In the genomic region with DNA sequence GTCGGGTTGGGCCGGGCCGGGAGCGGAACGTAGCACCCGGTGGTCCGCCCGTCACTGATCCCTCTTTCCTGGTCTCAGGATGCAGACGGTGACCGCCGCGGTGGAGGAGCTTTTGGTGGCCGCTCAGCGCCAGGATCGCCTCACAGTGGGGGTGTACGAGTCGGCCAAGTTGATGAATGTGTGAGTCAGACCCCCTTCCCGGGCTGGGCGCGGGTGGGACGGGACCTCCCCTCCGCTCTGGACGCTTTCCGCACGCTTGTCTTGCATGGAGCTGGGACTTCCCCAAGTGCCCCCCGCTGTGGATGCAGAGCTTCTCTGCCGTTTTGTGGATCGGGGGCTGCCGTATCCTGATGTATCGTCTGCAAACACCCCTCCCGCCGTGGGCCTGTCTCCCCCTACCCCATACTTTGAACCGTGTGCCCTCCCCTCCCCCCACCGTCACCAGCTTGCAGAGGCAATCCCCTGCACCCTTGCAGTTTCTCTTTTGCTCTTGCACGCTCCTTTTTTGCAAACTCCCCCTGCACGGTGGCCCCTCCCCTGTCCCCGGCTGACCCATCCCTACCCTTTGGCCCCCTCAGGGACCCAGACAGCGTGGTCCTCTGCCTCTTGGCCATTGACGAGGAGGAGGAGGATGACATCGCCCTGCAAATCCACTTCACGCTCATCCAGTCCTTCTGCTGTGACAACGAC, we compare ENCODE assay signal across 8 cellular contexts. TPM values are rescaled to one million over a fixed set of nuclear protein-coding genes. Genes with fewer than 3 reads are reported as not detected.
DNase-seq lines count a peak whose midpoint lies in the region; ATAC-seq and TF ChIP-seq lines count a peak whose summit lies in the region.

No MANE protein-coding gene starts in this region.

- peak overlapping the region; percentile 97 for H3K4me3 Mint-ChIP-seq in type B pancreatic cell

- H3K27ac ChIP-seq in C4-2B: peak overlapping the region; percentile 86

- peaks cover 43% of the 10 kb centered on the region for H3K27me3 Mint-ChIP-seq in type B pancreatic cell

- no peaks in the 10 kb centered on the region for H3K36me3 Mint-ChIP-seq in type B pancreatic cell

- DNase-seq in NOMO-1 treated with DMSO at 0.1 percent for 48 hours (lab: John Stamatoyannopoulos, UW; ENCODE audit: unreplicated experiment) (peak; percentile 38), fibroblast of peridontal ligament (ENCODE audit: extremely low read depth) (peak; percentile 39), nucleus accumbens (lab: John Stamatoyannopoulos, UW) (peak in 36 of 56 donors; percentile 11 to 76 (median 52)), type B pancreatic cell (ENCODE audit: extremely low spot score, unreplicated experiment) (no peak)
- DNase-seq in activated T-helper 1 cell treated with anti-CD3 and anti-CD28 coated beads, Interleukin-2, amount 50 U/mL, for 16 hours (ENCODE audit: low read depth in 1 of 2, low spot score in 1 of 2): peak; percentile 35 to 52

- H3K27ac Mint-ChIP-seq in type B pancreatic cell: peak overlapping the region; percentile 97

- ATAC-seq in GM21723 (IDR thresholded peaks at IDR 0.05; ENCODE audit: unreplicated experiment) (peak; percentile 1), GM19395 (IDR thresholded peaks at IDR 0.05; ENCODE audit: unreplicated experiment) (no peak)

- no peak for TF ChIP-seq CTCF in C4-2B (conservative IDR thresholded peaks at IDR 0.05)
- no peak for TF ChIP-seq CTCF in type B pancreatic cell (conservative IDR thresholded peaks at IDR 0.05)

- H3K4me1 Mint-ChIP-seq in type B pancreatic cell (ENCODE audit: unreplicated experiment): peaks cover 14% of the 10 kb centered on the region

- H3K9me3 Mint-ChIP-seq in type B pancreatic cell: no peaks in the 10 kb centered on the region

RNA-seq across cellular contexts. Expression of a gene that starts 0.7 kb away (rescaled TPM):
- total RNA-seq in type B pancreatic cell (ENCODE audit: low replicate concordance): 31.1 and 67.3 TPM in 2 replicates

RNA-seq across cellular contexts. Expression of a gene that starts 19.8 kb away (rescaled TPM):
- total RNA-seq in type B pancreatic cell (ENCODE audit: low replicate concordance): 63.6 and 116 TPM in 2 replicates

RNA-seq across cellular contexts. Expression of a gene that starts 49.2 kb away (rescaled TPM):
- total RNA-seq in type B pancreatic cell (ENCODE audit: low replicate concordance): 132 and 139 TPM in 2 replicates
